Comparison of ENCODE assay signal across 8 cellular contexts in genomic region chrX:101931494-101932248, GRCh38. TPM values are rescaled to one million over a fixed set of nuclear protein-coding genes. Genes with fewer than 3 reads are reported as not detected.
A peak's percentile ranks its signal among the peaks of the same experiment; 100 is the strongest.
DNase-seq lines count a peak whose midpoint lies in the region; ATAC-seq and TF ChIP-seq lines count a peak whose summit lies in the region.

TSS of gene ZMAT1 (minus strand) at chrX:101932027. CDS start at chrX:101932008, 19 bp downstream.

- H3K4me3 ChIP-seq in iPS-20b (ENCODE audit: low read length) (peak within 1 kb of the TSS; percentile 82), skin epidermis (peak within 1 kb of the TSS; percentile 37 to 61 (median 50))

- intact Hi-C loops in MCF 10A (cut with micrococcal nuclease): no loop called here

- DNase-seq in T47D (ENCODE audit: low read depth in 1 of 2, low spot score in 1 of 2): peak; percentile 22 to 90
- no peak for DNase-seq in MCF 10A (ENCODE audit: unreplicated experiment)
- DNase-seq in NCI-H2029 treated with DMSO at 0.1 percent for 48 hours (lab: John Stamatoyannopoulos, UW): peak; percentile 11
- peak; percentile 87 for DNase-seq in UCSD-AML1 (lab: John Stamatoyannopoulos, UW; ENCODE audit: unreplicated experiment)
- peak; percentile 41 for DNase-seq in brain pericyte (ENCODE audit: low read depth, low spot score)

- CTCF ChIA-PET in MCF 10A (lab: Yijun Ruan, JAX): no interaction called here

- POLR2A ChIA-PET in MCF 10A (lab: Yijun Ruan, JAX): no interaction called here

- H3K27me3 ChIP-seq in iPS-20b (ENCODE audit: insufficient read depth, low read length): peaks cover 8% of the 10 kb centered on the region; the same call in 1 of the 2 replicates

- peaks cover 31% of the 10 kb centered on the region for H3K27me3 Mint-ChIP-seq in MCF 10A (ENCODE audit: insufficient read depth, unreplicated experiment)

- peak within 1 kb of the TSS; percentile 93 for H3K27ac ChIP-seq in iPS-20b (ENCODE audit: low read length)
- H3K27ac ChIP-seq in skin epidermis: peak within 1 kb of the TSS; percentile 67 to 95 (median 89)

- H3K27ac Mint-ChIP-seq in MCF 10A (ENCODE audit: low read depth, unreplicated experiment): no peak within 1 kb of the TSS

- H3K4me1 ChIP-seq in iPS-20b (ENCODE audit: insufficient read depth, low read length): peaks cover 5% of the 10 kb centered on the region; the same call in 1 of the 2 replicates

- no peak for TF ChIP-seq CTCF in MCF 10A (IDR thresholded peaks at IDR 0.05; ENCODE audit: unreplicated experiment)

- peaks cover 9% of the 10 kb centered on the region for H3K9me3 Mint-ChIP-seq in MCF 10A (ENCODE audit: unreplicated experiment)

- H3K36me3 Mint-ChIP-seq in MCF 10A (ENCODE audit: insufficient read depth, unreplicated experiment): no peaks in the 10 kb centered on the region

- in situ Hi-C loops in T47D (cut with HindIII; ENCODE audit: low pct_unique_long_range_greater_than_20kb, low sequenced_read_pairs): no loop called here

- BruUV-seq in MCF 10A (replicated peaks; lab: Mats Ljungman, UMichigan): no TSS peak

- no peaks in the 10 kb centered on the region for H3K36me3 ChIP-seq in iPS-20b (ENCODE audit: insufficient read depth, low read depth, low read length)

- H3K4me3 Mint-ChIP-seq in MCF 10A (ENCODE audit: unreplicated experiment): no peak within 1 kb of the TSS

- no peaks in the 10 kb centered on the region for H3K4me1 Mint-ChIP-seq in MCF 10A (ENCODE audit: insufficient read depth, unreplicated experiment)

- H3K9ac ChIP-seq in iPS-20b (ENCODE audit: low read depth, low read length): peak within 1 kb of the TSS; percentile 79; the same call in 1 of the 2 replicates

- peak; percentile 79 for ATAC-seq in HG03025 (IDR thresholded peaks at IDR 0.05; ENCODE audit: low FRiP score, unreplicated experiment)

- no peaks in the 10 kb centered on the region for H3K9me3 ChIP-seq in iPS-20b (ENCODE audit: insufficient read depth, low read depth, low read length)

RNA-seq across cellular contexts. Expression of gene ZMAT1, which starts in this region (rescaled TPM):
- total RNA-seq in MCF 10A (2022): not detected in 2 replicates
